In the genomic region with DNA sequence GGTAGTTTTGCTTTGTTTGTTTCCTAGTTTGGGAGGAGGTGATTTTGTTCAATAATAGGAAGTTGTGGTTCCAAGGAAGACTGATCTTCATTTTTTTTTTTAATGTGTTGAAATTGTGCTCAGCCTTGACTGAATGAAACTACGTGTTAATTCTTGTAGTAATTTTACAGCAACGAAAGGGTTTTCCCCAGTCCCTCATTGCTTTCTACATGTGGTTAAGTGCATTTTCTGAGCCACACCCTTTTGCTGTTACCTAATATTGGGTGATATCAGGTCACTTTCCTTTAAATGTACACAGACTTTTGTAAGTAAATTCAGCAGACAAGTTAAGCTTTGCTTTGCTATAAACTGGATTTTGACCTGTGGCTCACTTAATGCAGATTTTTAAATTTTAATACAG, we compare ENCODE assay signal across 1 cellular context.
TF ChIP-seq lines count a peak whose summit lies in the region.

No MANE protein-coding gene starts in this region.

TF ChIP-seq in HepG2, 621 proteins besides CTCF, POLR2A, EP300 and RAD21 (continued from another document):
- TF ChIP-seq, protein P1, sequence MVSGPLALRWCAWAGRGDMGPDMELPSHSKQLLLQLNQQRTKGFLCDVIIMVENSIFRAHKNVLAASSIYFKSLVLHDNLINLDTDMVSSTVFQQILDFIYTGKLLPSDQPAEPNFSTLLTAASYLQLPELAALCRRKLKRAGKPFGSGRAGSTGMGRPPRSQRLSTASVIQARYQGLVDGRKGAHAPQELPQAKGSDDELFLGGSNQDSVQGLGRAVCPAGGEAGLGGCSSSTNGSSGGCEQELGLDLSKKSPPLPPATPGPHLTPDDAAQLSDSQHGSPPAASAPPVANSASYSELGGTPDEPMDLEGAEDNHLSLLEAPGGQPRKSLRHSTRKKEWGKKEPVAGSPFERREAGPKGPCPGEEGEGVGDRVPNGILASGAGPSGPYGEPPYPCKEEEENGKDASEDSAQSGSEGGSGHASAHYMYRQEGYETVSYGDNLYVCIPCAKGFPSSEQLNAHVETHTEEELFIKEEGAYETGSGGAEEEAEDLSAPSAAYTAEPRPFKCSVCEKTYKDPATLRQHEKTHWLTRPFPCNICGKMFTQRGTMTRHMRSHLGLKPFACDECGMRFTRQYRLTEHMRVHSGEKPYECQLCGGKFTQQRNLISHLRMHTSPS (CRISPR knock-in tag; IDR thresholded peaks at IDR 0.05; ENCODE audit: low read depth): no peak
- TF ChIP-seq HOMEZ (CRISPR knock-in tag; IDR thresholded peaks at IDR 0.05; ENCODE audit: low read depth): no peak
- no peak for TF ChIP-seq XRCC5 (optimal IDR thresholded peaks at IDR 0.05; ENCODE audit: low read length)
- TF ChIP-seq PHF5A (CRISPR knock-in tag; IDR thresholded peaks at IDR 0.05; ENCODE audit: low read depth, unreplicated experiment): no peak
- no peak for TF ChIP-seq PLSCR1 (CRISPR knock-in tag; IDR thresholded peaks at IDR 0.05; ENCODE audit: borderline replicate concordance)
